Comparison of ENCODE assay signal across 8 cellular contexts in the genomic region with DNA sequence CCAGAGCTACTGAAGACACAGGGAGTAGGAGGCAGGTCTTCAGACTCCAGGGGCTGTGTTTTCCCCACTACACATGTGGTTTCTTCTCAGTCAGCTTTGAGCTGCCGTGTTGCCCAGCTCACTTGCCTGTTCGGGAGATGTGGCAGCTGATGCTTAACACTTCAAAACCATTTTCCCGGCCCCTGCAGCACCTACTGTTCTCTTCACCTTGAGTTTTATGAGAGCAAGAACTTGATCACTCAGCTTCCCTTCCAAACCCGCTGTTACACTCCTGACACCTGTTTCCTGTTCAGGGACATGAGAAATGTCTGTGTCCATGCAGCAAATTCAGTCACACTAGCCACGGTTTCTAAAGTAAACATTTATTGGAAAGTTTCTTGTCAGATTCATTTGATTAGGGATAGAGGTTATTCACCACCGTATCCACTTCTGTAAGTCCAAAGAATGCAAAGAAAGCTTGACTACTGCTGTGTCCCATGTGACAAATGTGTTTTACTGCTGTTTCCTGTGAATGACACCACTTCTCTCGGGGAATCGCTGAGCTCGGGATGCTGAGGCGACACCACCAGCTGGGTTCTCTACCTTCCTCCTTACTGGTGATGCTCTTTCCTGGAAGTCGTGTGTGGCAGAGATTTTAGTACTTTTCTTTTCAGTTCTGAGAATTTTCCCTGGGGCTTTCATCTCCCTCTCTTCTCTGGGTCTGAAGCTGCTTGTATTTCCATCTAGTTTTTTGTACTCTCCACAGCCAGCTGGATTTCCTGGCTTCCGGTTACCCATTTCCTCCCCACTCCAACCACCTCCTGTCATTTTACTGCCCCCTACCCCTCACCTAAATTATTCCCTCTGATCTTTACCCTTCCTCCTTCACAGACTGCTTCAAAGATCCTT.
DNase-seq lines count a peak whose midpoint lies in the region; ATAC-seq and TF ChIP-seq lines count a peak whose summit lies in the region.

No MANE protein-coding gene starts in this region.

- POLR2A ChIA-PET in CD4-positive, alpha-beta T cell (lab: Charles Lee) = interaction anchor here (0.6 to 2.2 kb wide), 5 partner anchors 18 to 456 kb away, joined by 3 to 25 read pairs (median 3); partner anchors contain the start of genes CREB1 and KLF7

- H3K27me3 ChIP-seq in CD4-positive, alpha-beta T cell (ENCODE audit: control insufficient read depth, insufficient read depth, low read length) = no peaks in the 10 kb centered on the region
- H3K27me3 ChIP-seq in skeletal muscle tissue (ENCODE audit: control insufficient read depth in 3 of 3, insufficient read depth in 3 of 3, low read length in 3 of 3) = peaks cover 0 to 3% (median 0%) of the 10 kb centered on the region in 3 donors

- CTCF ChIA-PET in CD4-positive, alpha-beta T cell (lab: Charles Lee) = interaction anchor here (1.0 to 1.5 kb wide), 3 partner anchors 15 to 68 kb away, joined by 3 to 5 read pairs (median 3); no protein-coding TSS in a partner anchor

- no peak overlapping the region for H3K27ac ChIP-seq in CD4-positive, alpha-beta T cell (ENCODE audit: low read depth, low read length)
- peak overlapping the region; percentile 23 for H3K27ac ChIP-seq in skeletal muscle tissue (ENCODE audit: low read depth, low read length)

- H3K4me3 ChIP-seq in fibroblast of mammary gland (ENCODE audit: control insufficient read depth, low read depth, low read length) (no peak overlapping the region), skeletal muscle tissue (ENCODE audit: low read length in 3 of 3) (peak overlapping the region in 2 of 3 donors; percentile 31 to 33)

- peak overlapping the region; percentile 58 for H3K27ac Mint-ChIP-seq in CD4-positive, alpha-beta T cell
- H3K27ac Mint-ChIP-seq in activated CD4-positive, alpha-beta T cell treated with anti-CD3 and anti-CD28 coated beads, Interleukin-2, amount 10 ng/mL, durations not matched to agents 24 days and 14 days = peak overlapping the region; percentile 82
- no peak overlapping the region for H3K27ac Mint-ChIP-seq in mesothelial cell of epicardium

- H3K36me3 Mint-ChIP-seq in CD4-positive, alpha-beta T cell (ENCODE audit: low read depth) = peaks cover 17% of the 10 kb centered on the region
- peaks cover 2% of the 10 kb centered on the region for H3K36me3 Mint-ChIP-seq in activated CD4-positive, alpha-beta T cell treated with anti-CD3 and anti-CD28 coated beads, Interleukin-2, amount 10 ng/mL, durations not matched to agents 24 days and 14 days (ENCODE audit: low read depth)
- H3K36me3 Mint-ChIP-seq in mesothelial cell of epicardium = no peaks in the 10 kb centered on the region

- peaks cover 33% of the 10 kb centered on the region for H3K4me1 Mint-ChIP-seq in CD4-positive, alpha-beta T cell (ENCODE audit: low read depth)
- peaks cover 31% of the 10 kb centered on the region for H3K4me1 Mint-ChIP-seq in activated CD4-positive, alpha-beta T cell treated with anti-CD3 and anti-CD28 coated beads, Interleukin-2, amount 10 ng/mL, durations not matched to agents 24 days and 14 days
- peaks cover 14% of the 10 kb centered on the region for H3K4me1 Mint-ChIP-seq in mesothelial cell of epicardium

- H3K9me3 ChIP-seq in CD4-positive, alpha-beta T cell (ENCODE audit: control insufficient read depth, low read length) = no peaks in the 10 kb centered on the region
- no peaks in the 10 kb centered on the region for H3K9me3 ChIP-seq in skeletal muscle tissue (ENCODE audit: control insufficient read depth in 3 of 3, low read length in 3 of 3)

- no peaks in the 10 kb centered on the region for H3K27me3 Mint-ChIP-seq in CD4-positive, alpha-beta T cell
- no peaks in the 10 kb centered on the region for H3K27me3 Mint-ChIP-seq in activated CD4-positive, alpha-beta T cell treated with anti-CD3 and anti-CD28 coated beads, Interleukin-2, amount 10 ng/mL, durations not matched to agents 24 days and 14 days
- no peaks in the 10 kb centered on the region for H3K27me3 Mint-ChIP-seq in mesothelial cell of epicardium (ENCODE audit: low read depth)

- no peaks in the 10 kb centered on the region for H3K36me3 ChIP-seq in skeletal muscle tissue (ENCODE audit: control insufficient read depth in 3 of 3, insufficient read depth in 3 of 3, low read length in 3 of 3)

- no peaks in the 10 kb centered on the region for H3K9me3 Mint-ChIP-seq in CD4-positive, alpha-beta T cell
- H3K9me3 Mint-ChIP-seq in activated CD4-positive, alpha-beta T cell treated with anti-CD3 and anti-CD28 coated beads, Interleukin-2, amount 10 ng/mL, durations not matched to agents 24 days and 14 days = no peaks in the 10 kb centered on the region
- H3K9me3 Mint-ChIP-seq in mesothelial cell of epicardium = no peaks in the 10 kb centered on the region

- ATAC-seq in CD4-positive, alpha-beta T cell (ENCODE audit: poor library complexity) = peak; percentile 52
- ATAC-seq in HG02759 (IDR thresholded peaks at IDR 0.05; ENCODE audit: unreplicated experiment) = peak; percentile 54
- ATAC-seq in GM18907 (IDR thresholded peaks at IDR 0.05; ENCODE audit: unreplicated experiment) = no peak

- peak in 2 of 10 experiments; percentile 2 to 17 for DNase-seq in CD4-positive, alpha-beta T cell
- peak; percentile 84 for DNase-seq in activated CD4-positive, alpha-beta T cell treated with anti-CD3 and anti-CD28 coated beads, Interleukin-2, amount 10 ng/mL, durations not matched to agents 24 days and 14 days
- DNase-seq in fibroblast of mammary gland (ENCODE audit: low read depth) = peak; percentile 29
- no peak for DNase-seq in mesothelial cell of epicardium (ENCODE audit: low spot score in 2 of 2, unreplicated experiment in 2 of 2)
- DNase-seq in HuH-7.5 (ENCODE audit: low spot score) = no peak

- H3K9ac ChIP-seq in skeletal muscle tissue (ENCODE audit: low read depth in 1 of 3, low read length in 3 of 3) = no peak overlapping the region

- intact Hi-C loops in CD4-positive, alpha-beta T cell (cut with DNase I, micrococcal nuclease) = no loop called here
- intact Hi-C loops in activated CD4-positive, alpha-beta T cell treated with anti-CD3 and anti-CD28 coated beads, Interleukin-2, amount 10 ng/mL, durations not matched to agents 24 days and 14 days (cut with micrococcal nuclease) = loop anchor here (2.0 to 5.0 kb wide), 2 partner anchors 91 to 258 kb away; partner anchors contain the start of gene KLF7

- peaks cover 6 to 9% (median 6%) of the 10 kb centered on the region in 3 donors for H3K4me1 ChIP-seq in skeletal muscle tissue (ENCODE audit: control insufficient read depth in 3 of 3, insufficient read depth in 3 of 3, low read length in 3 of 3)

- TF ChIP-seq CTCF in CD4-positive, alpha-beta T cell (IDR thresholded peaks at IDR 0.05) = no peak
- no peak for TF ChIP-seq CTCF in fibroblast of mammary gland (conservative IDR thresholded peaks at IDR 0.05; ENCODE audit: control insufficient read depth, insufficient read depth, low read depth, low read length)
- no peak for TF ChIP-seq CTCF in mesothelial cell of epicardium (IDR thresholded peaks at IDR 0.05; ENCODE audit: unreplicated experiment)

- no peak overlapping the region for H3K4me3 Mint-ChIP-seq in CD4-positive, alpha-beta T cell
- peak overlapping the region; percentile 74 for H3K4me3 Mint-ChIP-seq in activated CD4-positive, alpha-beta T cell treated with anti-CD3 and anti-CD28 coated beads, Interleukin-2, amount 10 ng/mL, durations not matched to agents 24 days and 14 days
- no peak overlapping the region for H3K4me3 Mint-ChIP-seq in mesothelial cell of epicardium

Comparison
In these comparisons a context has a peak if more than half of its experiments do, and no peak if none do; other contexts are left out.
1. DNase-seq: peak in activated CD4-positive, alpha-beta T cell treated with anti-CD3 and anti-CD28 coated beads, Interleukin-2, amount 10 ng/mL, durations not matched to agents 24 days and 14 days (single experiment) and fibroblast of mammary gland (single experiment); none in mesothelial cell of epicardium (0 of 2) and HuH-7.5 (single experiment).